8 cellular contexts compared by ENCODE assay signal in genomic region chrX:153334654-153335295, GRCh38. TPM values are rescaled to one million over a fixed set of nuclear protein-coding genes. Genes with fewer than 3 reads are reported as not detected.
DNase-seq lines count a peak whose midpoint lies in the region; ATAC-seq and TF ChIP-seq lines count a peak whose summit lies in the region.

No MANE protein-coding gene starts in this region.

- H3K4me1 ChIP-seq in cardiac muscle cell (ENCODE audit: low read depth) (no peaks in the 10 kb centered on the region), upper lobe of right lung (no peaks in the 10 kb centered on the region)

- no peak for ATAC-seq in Right ventricle myocardium inferior
- no peak for ATAC-seq in memory B cell (ENCODE audit: low read depth)
- ATAC-seq in upper lobe of right lung: no peak
- ATAC-seq in GM18858 (IDR thresholded peaks at IDR 0.05; ENCODE audit: unreplicated experiment): no peak
- ATAC-seq in GM19023 (IDR thresholded peaks at IDR 0.05; ENCODE audit: unreplicated experiment): no peak

- H3K36me3 ChIP-seq in cardiac muscle cell (no peaks in the 10 kb centered on the region), upper lobe of right lung (no peaks in the 10 kb centered on the region)

- intact Hi-C loops in Right ventricle myocardium inferior (cut with DNase I): no loop called here
- intact Hi-C loops in upper lobe of right lung (cut with DNase I): no loop called here

- in situ Hi-C loops in astrocyte of the spinal cord (cut with HindIII; ENCODE audit: low sequenced_read_pairs): no loop called here

- H3K27me3 Mint-ChIP-seq in memory B cell: no peaks in the 10 kb centered on the region

- peak overlapping the region; percentile 84 for H3K27ac Mint-ChIP-seq in memory B cell

- peaks cover 20% of the 10 kb centered on the region for H3K4me1 Mint-ChIP-seq in memory B cell

- no peak for TF ChIP-seq CTCF in cardiac muscle cell (IDR thresholded peaks at IDR 0.05; ENCODE audit: low read depth, low read length)
- no peak for TF ChIP-seq CTCF in astrocyte of the spinal cord (IDR thresholded peaks at IDR 0.05; ENCODE audit: low read depth, low read length)
- TF ChIP-seq CTCF in upper lobe of right lung (IDR thresholded peaks at IDR 0.05): no peak

- peak overlapping the region; percentile 88 for H3K4me3 Mint-ChIP-seq in memory B cell

- peak overlapping the region; percentile 79 for H3K27ac ChIP-seq in cardiac muscle cell
- H3K27ac ChIP-seq in upper lobe of right lung: no peak overlapping the region

- no peaks in the 10 kb centered on the region for H3K9me3 Mint-ChIP-seq in memory B cell

- peak overlapping the region; percentile 57 for H3K4me3 ChIP-seq in cardiac muscle cell
- H3K4me3 ChIP-seq in astrocyte of the spinal cord (ENCODE audit: low read depth, low read length): peak overlapping the region; percentile 68
- peak overlapping the region; percentile 59 for H3K4me3 ChIP-seq in upper lobe of right lung

- DNase-seq in cardiac muscle cell (ENCODE audit: low read depth in 1 of 2, low spot score in 1 of 2) (no peak), Right ventricle myocardium inferior (ENCODE audit: missing footprints) (no peak), astrocyte of the spinal cord (ENCODE audit: low read depth, low spot score) (no peak), memory B cell (ENCODE audit: low spot score in 2 of 2) (no peak), upper lobe of right lung (no peak), NCI-H187 treated with DMSO at 0.1 percent for 48 hours (lab: John Stamatoyannopoulos, UW) (no peak)

- peaks cover 10% of the 10 kb centered on the region for H3K36me3 Mint-ChIP-seq in memory B cell

- H3K27me3 ChIP-seq in cardiac muscle cell (peaks cover 15% of the 10 kb centered on the region), upper lobe of right lung (no peaks in the 10 kb centered on the region)

- no peaks in the 10 kb centered on the region for H3K9me3 ChIP-seq in cardiac muscle cell (ENCODE audit: low read depth)
- H3K9me3 ChIP-seq in upper lobe of right lung: no peaks in the 10 kb centered on the region

RNA-seq across cellular contexts. Expression of gene ZNF275, which starts 0.8 kb away (rescaled TPM):
- 7.9 and 13.8 TPM in 2 replicates for total RNA-seq in cardiac muscle cell
- polyA plus RNA-seq in cardiac muscle cell: 3.6 and 8.8 TPM in 2 replicates
- total RNA-seq in Right ventricle myocardium inferior: 6.5 TPM
- 9.0 TPM for total RNA-seq in upper lobe of right lung

RNA-seq across cellular contexts. Expression of gene PNMA6F, which starts 13.2 kb away (rescaled TPM):
- total RNA-seq in cardiac muscle cell (not detected in 2 replicates), Right ventricle myocardium inferior (not detected), upper lobe of right lung (not detected)
- not detected in 2 replicates for polyA plus RNA-seq in cardiac muscle cell
